In the genomic region with DNA sequence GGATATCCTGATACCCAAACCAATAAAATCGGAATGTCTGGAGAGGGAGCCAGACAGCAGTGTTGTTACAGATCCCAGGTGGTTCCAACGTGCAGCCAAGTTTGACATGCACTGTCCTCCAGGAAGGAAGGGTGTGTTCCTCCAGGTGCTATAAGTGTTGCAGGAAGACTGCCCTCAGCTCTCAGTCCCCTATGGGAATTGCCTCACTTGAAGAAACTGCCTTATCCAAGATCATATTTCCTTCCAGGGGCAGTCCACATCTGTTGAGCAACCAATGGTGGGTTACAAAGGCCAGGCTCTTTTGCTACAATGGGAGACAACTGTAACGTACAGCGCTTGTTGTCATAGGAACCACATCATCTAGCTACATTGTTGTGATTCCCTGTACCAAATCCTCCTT, we compare ENCODE assay signal across 8 cellular contexts. TPM values are rescaled to one million over a fixed set of nuclear protein-coding genes. Genes with fewer than 3 reads are reported as not detected.
"Had no signal": no experiment of that assay in that cellular context is flagged by ENCODE, and none has a peak within 500 bp of the region (broad histone marks: within the 10 kb centered on the region; RNA-seq: fewer than 3 reads in every experiment).

No MANE protein-coding gene starts in this region.

- H3K4me3 ChIP-seq: GM23248 had no signal

- H3K27ac ChIP-seq: GM23248, HL-60 had no signal

- H3K9ac ChIP-seq: GM23248 had no signal

- DNase-seq: GM23248, GOT3, H9, HCEC 1CT, KG1 had no signal

- H2AFZ ChIP-seq: GM23248 had no signal

- FAIRE-seq: H54, HepG2 had no signal

RNA-seq across cellular contexts. Expression of gene HRK, which starts 16.2 kb away (rescaled TPM):
- total RNA-seq: GM23248 had no signal
- polyA plus RNA-seq: GM23248, HepG2 had no signal
